8 cellular contexts compared by ENCODE assay signal in the genomic region with DNA sequence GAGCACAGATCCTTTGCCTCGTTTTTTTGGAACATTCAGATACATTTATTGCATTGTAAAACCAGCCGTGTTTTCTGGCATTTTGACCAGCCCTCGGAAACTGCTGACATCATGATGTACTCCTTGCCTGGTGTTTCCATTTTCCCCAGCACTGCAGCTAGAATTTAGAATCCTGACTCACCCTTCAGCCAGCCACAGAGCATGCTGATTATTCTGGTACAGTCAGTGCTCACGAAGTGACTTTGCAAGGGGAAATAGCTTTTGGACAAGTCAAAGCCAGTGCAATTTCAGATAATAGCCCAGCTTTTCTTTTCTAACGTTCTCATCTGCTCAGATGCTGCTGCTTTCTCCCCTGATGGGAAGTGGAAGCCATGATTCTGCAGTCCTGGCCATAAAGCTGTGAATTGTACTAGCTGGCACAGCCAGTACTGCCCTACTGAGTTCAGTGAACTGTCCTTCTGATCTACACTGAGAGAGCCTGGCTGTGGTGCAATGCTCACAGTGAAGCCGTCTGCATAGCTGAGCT. TPM values are rescaled to one million over a fixed set of nuclear protein-coding genes. Genes with fewer than 3 reads are reported as not detected.
DNase-seq lines count a peak whose midpoint lies in the region; ATAC-seq and TF ChIP-seq lines count a peak whose summit lies in the region.

No MANE protein-coding gene starts in this region.

- H3K4me2 ChIP-seq in mammary epithelial cell (ENCODE audit: insufficient read depth, low read depth, low read length) = peak overlapping the region; percentile 72

- H4K20me1 ChIP-seq in mammary epithelial cell (ENCODE audit: insufficient read depth, low read length) = no peaks in the 10 kb centered on the region

- no peaks in the 10 kb centered on the region for H3K27me3 ChIP-seq in A673 (replicated peaks; ENCODE audit: insufficient read depth, low read depth, low read length, poor library complexity)
- no peaks in the 10 kb centered on the region for H3K27me3 ChIP-seq in mammary epithelial cell (ENCODE audit: insufficient read depth, low read length)

- POLR2A ChIA-PET in A673 (lab: Charles Lee; ENCODE audit: low non-redundant PET) = interaction anchor here (0.6 kb wide), 1 partner anchor 9 kb away, joined by 3 read pairs; no protein-coding TSS in a partner anchor

- no peaks in the 10 kb centered on the region for H3K4me1 ChIP-seq in A673 (ENCODE audit: insufficient read depth, low read length, poor library complexity, severe bottlenecking)
- peaks cover 28% of the 10 kb centered on the region for H3K4me1 ChIP-seq in mammary epithelial cell (ENCODE audit: insufficient read depth, low read length)

- TF ChIP-seq CTCF in A673 (conservative IDR thresholded peaks at IDR 0.05; ENCODE audit: low read depth, low read length) = no peak
- TF ChIP-seq CTCF in LNCaP clone FGC (IDR thresholded peaks at IDR 0.05; ENCODE audit: control insufficient read depth, extremely low read depth, insufficient read depth) = no peak
- no peak for TF ChIP-seq CTCF in mammary epithelial cell (conservative IDR thresholded peaks at IDR 0.05 in 1 of 2, IDR thresholded peaks at IDR 0.05 in 1 of 2; ENCODE audit: extremely low read depth in 1 of 2, insufficient read depth in 1 of 2, low read depth in 1 of 2, low read length in 2 of 2)

- H3K79me2 ChIP-seq in mammary epithelial cell (ENCODE audit: insufficient read depth, low read length) = no peaks in the 10 kb centered on the region

- no peaks in the 10 kb centered on the region for H3K9me3 ChIP-seq in A673 (ENCODE audit: low read depth, low read length, poor library complexity, severe bottlenecking)
- no peaks in the 10 kb centered on the region for H3K9me3 ChIP-seq in mammary epithelial cell (replicated peaks; ENCODE audit: insufficient read depth, low read length)

- peak overlapping the region; percentile 57 for H2AFZ ChIP-seq in mammary epithelial cell (ENCODE audit: low read depth, low read length)

- H3K27ac ChIP-seq in A673 (ENCODE audit: low read depth, low read length, poor library complexity, severe bottlenecking) = no peak overlapping the region
- peak overlapping the region; percentile 33 for H3K27ac ChIP-seq in mammary epithelial cell (ENCODE audit: insufficient read depth, low read depth, low read length)
- H3K27ac ChIP-seq in temporal lobe (ENCODE audit: low read depth, low read length) = peak overlapping the region; percentile 82

- dilution Hi-C loops in mammary epithelial cell (cut with HindIII; ENCODE audit: low sequenced_read_pairs) = loop anchor here (5.0 kb wide), 1 partner anchor 37 kb away; no protein-coding TSS in a partner anchor

- H3K9ac ChIP-seq in mammary epithelial cell (ENCODE audit: insufficient read depth, low read length) = peak overlapping the region; percentile 9

- H3K4me3 ChIP-seq in A673 (ENCODE audit: low read depth, low read length, poor library complexity, severe bottlenecking) (no peak overlapping the region), LNCaP clone FGC (ENCODE audit: low read depth, low read length) (peak overlapping the region; percentile 1; the same call in 1 of the 2 replicates), mammary epithelial cell (replicated peaks in 1 of 3; ENCODE audit: insufficient read depth in 1 of 3, low read depth in 2 of 3, low read length in 3 of 3) (peak overlapping the region in 2 of 3 experiments; percentile 5 to 16)

- H3K36me3 ChIP-seq in A673 (ENCODE audit: insufficient read depth, low read length, poor library complexity, severe bottlenecking) (no peaks in the 10 kb centered on the region), mammary epithelial cell (ENCODE audit: insufficient read depth, low read length) (no peaks in the 10 kb centered on the region)

- CTCF ChIA-PET in A673 (lab: Charles Lee) (no interaction called here), mammary epithelial cell (lab: Charles Lee; ENCODE audit: low non-redundant PET) (interaction anchor here (1.1 kb wide), 1 partner anchor 50 kb away, joined by 7 read pairs; no protein-coding TSS in a partner anchor)

- DNase-seq in A673 (ENCODE audit: low spot score) (peak; percentile 22), LNCaP clone FGC (ENCODE audit: low read depth) (peak; percentile 90), mammary epithelial cell (peak; percentile 89), left colon (peak; percentile 9 to 49), SHP77 (lab: John Stamatoyannopoulos, UW) (no peak)
- DNase-seq in activated CD4-positive, alpha-beta T cell treated with anti-CD3 and anti-CD28 coated beads, Interleukin-2, amount 50 U/mL, for 4 hours = no peak

- 14% methylated on average over 6 of the region's 6 CpGs for WGBS in mammary epithelial cell (ENCODE audit: low coverage, missing lambda C conversion rate)

- BruUV-seq in A673 (replicated peaks; lab: Mats Ljungman, UMichigan) (no TSS peak), mammary epithelial cell (replicated peaks; lab: Mats Ljungman, UMichigan) (no TSS peak)

- intact Hi-C loops in A673 (cut with micrococcal nuclease; ENCODE audit: unreplicated experiment) = no loop called here
- intact Hi-C loops in mammary epithelial cell (cut with micrococcal nuclease) = loop anchor here (1.0 kb wide), 1 partner anchor 50 kb away; no protein-coding TSS in a partner anchor
- intact Hi-C loops in left colon (cut with DNase I, micrococcal nuclease) = no loop called here

- in situ Hi-C loops in mammary epithelial cell (cut with MboI; ENCODE audit: low sequenced_read_pairs in 2 of 2) = no loop called here

- ATAC-seq in left colon = peak; percentile 87
- no peak for ATAC-seq in HG03442 (IDR thresholded peaks at IDR 0.05; ENCODE audit: unreplicated experiment)

RNA-seq across cellular contexts. Expression of gene CNBP, which starts 12.1 kb away (rescaled TPM):
- 396 and 438 TPM in 2 replicates for total RNA-seq in A673 (2021)
- total RNA-seq in mammary epithelial cell = 100 to 1,000 TPM; 252 to 307 TPM
- 349 TPM for polyA plus RNA-seq in mammary epithelial cell
- polyA minus RNA-seq in mammary epithelial cell = 213 TPM
- total RNA-seq in left colon = 100 to 1,000 TPM; 205 to 247 TPM
- total RNA-seq in temporal lobe = 144 TPM

RNA-seq across cellular contexts. Expression of gene ISY1, which starts 34.9 kb away (rescaled TPM):
- total RNA-seq in A673 (2021) (46.2 and 49.8 TPM in 2 replicates), mammary epithelial cell (10 to 100 TPM; 16.8 to 38.2 TPM), left colon (10 to 100 TPM; 27.0 to 32.0 TPM), temporal lobe (8.1 TPM)
- polyA plus RNA-seq in mammary epithelial cell = 27.4 TPM
- 29.5 TPM for polyA minus RNA-seq in mammary epithelial cell

RNA-seq across cellular contexts. Expression of gene COPG1, which starts 53.6 kb away (rescaled TPM):
- 157 and 158 TPM in 2 replicates for total RNA-seq in A673 (2021)
- total RNA-seq in mammary epithelial cell = 100 to 1,000 TPM; 173 to 176 TPM
- polyA plus RNA-seq in mammary epithelial cell = 98.1 TPM
- polyA minus RNA-seq in mammary epithelial cell = 175 TPM
- total RNA-seq in left colon = 100 to 1,000 TPM; 240 to 307 TPM
- total RNA-seq in temporal lobe = 79.4 TPM

Comparison
In these comparisons a context has a peak if more than half of its experiments do, and no peak if none do; other contexts are left out.
1. DNase-seq: peak in A673 (single experiment), LNCaP clone FGC (single experiment), mammary epithelial cell (single experiment) and left colon (2 of 2); none in SHP77 (0 of 2) and activated CD4-positive, alpha-beta T cell treated with anti-CD3 and anti-CD28 coated beads, Interleukin-2, amount 50 U/mL, for 4 hours (0 of 2).